Comparison of ENCODE assay signal across 13 cellular contexts in genomic region chr14:101364503-101365328, GRCh38.
DNase-seq lines count a peak whose midpoint lies in the region; ATAC-seq, FAIRE-seq and TF ChIP-seq lines count a peak whose summit lies in the region.
"Had no signal": no experiment of that assay in that cellular context is flagged by ENCODE, and none has a peak within 500 bp of the region (broad histone marks: within the 10 kb centered on the region; RNA-seq: fewer than 3 reads in every experiment).

No MANE protein-coding gene starts in this region.

- H3K27ac ChIP-seq in kidney (ENCODE audit: low read depth in 2 of 2, low read length in 2 of 2) (no peak overlapping the region), pancreas (no peak overlapping the region), upper lobe of right lung (peak overlapping the region; percentile 72)
- H3K27ac ChIP-seq: dorsolateral prefrontal cortex had no signal

- intact Hi-C loops in activated CD8-positive, alpha-beta T cell treated with anti-CD3 and anti-CD28 coated beads for 36 hours (cut with micrococcal nuclease), result no loop called here
- intact Hi-C loops in kidney (cut with DNase I), result no loop called here
- intact Hi-C loops in pancreas (cut with DNase I), result no loop called here
- intact Hi-C loops in upper lobe of right lung (cut with DNase I), result no loop called here

- no peaks in the 10 kb centered on the region for H3K36me3 Mint-ChIP-seq in activated CD8-positive, alpha-beta T cell treated with anti-CD3 and anti-CD28 coated beads, Interleukin-2, amount 10 ng/mL, durations not matched to agents 7 days and 5 days (ENCODE audit: low read depth)
- no peaks in the 10 kb centered on the region for H3K36me3 Mint-ChIP-seq in activated CD8-positive, alpha-beta T cell treated with anti-CD3 and anti-CD28 coated beads for 36 hours (ENCODE audit: low read depth)
- H3K36me3 Mint-ChIP-seq: activated CD8-positive, alpha-beta memory T cell treated with anti-CD3 and anti-CD28 coated beads, Interleukin-2, amount 10 ng/mL, durations not matched to agents 7 days and 5 days had no signal

- H3K9ac ChIP-seq in kidney (ENCODE audit: low read length in 2 of 2), result no peak overlapping the region

- no peak overlapping the region for H3K4me3 Mint-ChIP-seq in activated CD8-positive, alpha-beta T cell treated with anti-CD3 and anti-CD28 coated beads, Interleukin-2, amount 10 ng/mL, durations not matched to agents 7 days and 5 days
- H3K4me3 Mint-ChIP-seq in activated CD8-positive, alpha-beta T cell treated with anti-CD3 and anti-CD28 coated beads for 36 hours, result no peak overlapping the region
- H3K4me3 Mint-ChIP-seq: activated CD8-positive, alpha-beta memory T cell treated with anti-CD3 and anti-CD28 coated beads, Interleukin-2, amount 10 ng/mL, durations not matched to agents 7 days and 5 days had no signal

- WGBS in pancreas, 2 donors, result 75 to 82% methylated on average over 42 of the region's 42 CpGs

- H3K4me1 ChIP-seq in kidney (ENCODE audit: control insufficient read depth in 1 of 2, insufficient read depth in 1 of 2, low read depth in 1 of 2, low read length in 2 of 2), result no peaks in the 10 kb centered on the region
- H3K4me1 ChIP-seq in pancreas, result no peaks in the 10 kb centered on the region
- peaks cover 18% of the 10 kb centered on the region for H3K4me1 ChIP-seq in upper lobe of right lung

- no peaks in the 10 kb centered on the region for H3K9me3 ChIP-seq in kidney (ENCODE audit: control insufficient read depth in 1 of 2, low read length in 2 of 2)
- no peaks in the 10 kb centered on the region for H3K9me3 ChIP-seq in pancreas
- no peaks in the 10 kb centered on the region for H3K9me3 ChIP-seq in upper lobe of right lung

- H3K4me1 Mint-ChIP-seq in activated CD8-positive, alpha-beta T cell treated with anti-CD3 and anti-CD28 coated beads, Interleukin-2, amount 10 ng/mL, durations not matched to agents 7 days and 5 days (ENCODE audit: low read depth), result no peaks in the 10 kb centered on the region
- no peaks in the 10 kb centered on the region for H3K4me1 Mint-ChIP-seq in activated CD8-positive, alpha-beta T cell treated with anti-CD3 and anti-CD28 coated beads for 36 hours (ENCODE audit: low read depth)
- H3K4me1 Mint-ChIP-seq: activated CD8-positive, alpha-beta memory T cell treated with anti-CD3 and anti-CD28 coated beads, Interleukin-2, amount 10 ng/mL, durations not matched to agents 7 days and 5 days had no signal

- FAIRE-seq in kidney (lab: Jason Lieb, UNC), result no peak
- no peak for FAIRE-seq in pancreas (lab: Jason Lieb, UNC)
- FAIRE-seq: TTC549 had no signal

- CTCF ChIA-PET in activated CD8-positive, alpha-beta T cell treated with anti-CD3 and anti-CD28 coated beads, Interleukin-2, amount 10 ng/mL, durations not matched to agents 7 days and 5 days (lab: Charles Lee), result no interaction called here
- CTCF ChIA-PET in activated CD8-positive, alpha-beta T cell treated with anti-CD3 and anti-CD28 coated beads for 36 hours (lab: Charles Lee), result no interaction called here

- H3K4me3 ChIP-seq in kidney (ENCODE audit: low read length in 2 of 2) (no peak overlapping the region), pancreas (no peak overlapping the region), upper lobe of right lung (no peak overlapping the region)
- H3K4me3 ChIP-seq: dorsolateral prefrontal cortex had no signal

- H3K27me3 ChIP-seq in pancreas (no peaks in the 10 kb centered on the region), upper lobe of right lung (no peaks in the 10 kb centered on the region)

- H3K27ac Mint-ChIP-seq in activated CD8-positive, alpha-beta T cell treated with anti-CD3 and anti-CD28 coated beads, Interleukin-2, amount 10 ng/mL, durations not matched to agents 7 days and 5 days, result no peak overlapping the region
- no peak overlapping the region for H3K27ac Mint-ChIP-seq in activated CD8-positive, alpha-beta T cell treated with anti-CD3 and anti-CD28 coated beads for 36 hours
- H3K27ac Mint-ChIP-seq: activated CD8-positive, alpha-beta memory T cell treated with anti-CD3 and anti-CD28 coated beads, Interleukin-2, amount 10 ng/mL, durations not matched to agents 7 days and 5 days had no signal

- H3K27me3 Mint-ChIP-seq in activated CD8-positive, alpha-beta T cell treated with anti-CD3 and anti-CD28 coated beads, Interleukin-2, amount 10 ng/mL, durations not matched to agents 7 days and 5 days (ENCODE audit: low read depth), result peaks cover 5% of the 10 kb centered on the region
- peaks cover 7% of the 10 kb centered on the region for H3K27me3 Mint-ChIP-seq in activated CD8-positive, alpha-beta T cell treated with anti-CD3 and anti-CD28 coated beads for 36 hours

- no peak for ATAC-seq in activated CD8-positive, alpha-beta T cell treated with anti-CD3 and anti-CD28 coated beads, Interleukin-2, amount 10 ng/mL, durations not matched to agents 7 days and 5 days
- no peak for ATAC-seq in activated CD8-positive, alpha-beta T cell treated with anti-CD3 and anti-CD28 coated beads for 36 hours
- peak in 3 of 4 donors; percentile 47 to 61 (median 55) for ATAC-seq in pancreas
- peak; percentile 36 for ATAC-seq in upper lobe of right lung
- no peak for ATAC-seq in GM19455 (IDR thresholded peaks at IDR 0.05; ENCODE audit: unreplicated experiment)
- ATAC-seq in HG02759 (IDR thresholded peaks at IDR 0.05; ENCODE audit: unreplicated experiment), result no peak
- ATAC-seq in HG03097 (IDR thresholded peaks at IDR 0.05; ENCODE audit: low FRiP score, unreplicated experiment), result no peak
- ATAC-seq: activated CD8-positive, alpha-beta memory T cell treated with anti-CD3 and anti-CD28 coated beads, Interleukin-2, amount 10 ng/mL, durations not matched to agents 7 days and 5 days; HCT116 had no signal

- TF ChIP-seq CTCF in activated CD8-positive, alpha-beta T cell treated with anti-CD3 and anti-CD28 coated beads for 36 hours (IDR thresholded peaks at IDR 0.05), result no peak
- TF ChIP-seq CTCF in kidney (IDR thresholded peaks at IDR 0.05; ENCODE audit: borderline replicate concordance, extremely low read depth, insufficient read depth), result no peak
- no peak for TF ChIP-seq CTCF in pancreas (IDR thresholded peaks at IDR 0.05)
- TF ChIP-seq CTCF in upper lobe of right lung (IDR thresholded peaks at IDR 0.05), result no peak

- no peaks in the 10 kb centered on the region for H3K36me3 ChIP-seq in kidney (ENCODE audit: control insufficient read depth in 1 of 2, insufficient read depth in 2 of 2, low read length in 2 of 2)
- no peaks in the 10 kb centered on the region for H3K36me3 ChIP-seq in pancreas
- H3K36me3 ChIP-seq in upper lobe of right lung, result no peaks in the 10 kb centered on the region

- peak; percentile 7 for DNase-seq in activated CD8-positive, alpha-beta T cell treated with anti-CD3 and anti-CD28 coated beads, Interleukin-2, amount 10 ng/mL, durations not matched to agents 7 days and 5 days
- no peak for DNase-seq in activated CD8-positive, alpha-beta T cell treated with anti-CD3 and anti-CD28 coated beads for 36 hours
- DNase-seq in kidney (peak; percentile 93), pancreas (peak in 1 of 6 donors; percentile 25), upper lobe of right lung (no peak)
- DNase-seq: ACHN; activated CD8-positive, alpha-beta memory T cell treated with anti-CD3 and anti-CD28 coated beads, Interleukin-2, amount 10 ng/mL, durations not matched to agents 7 days and 5 days; dorsolateral prefrontal cortex had no signal

- POLR2A ChIA-PET in activated CD8-positive, alpha-beta T cell treated with anti-CD3 and anti-CD28 coated beads, Interleukin-2, amount 10 ng/mL, durations not matched to agents 7 days and 5 days (lab: Charles Lee), result no interaction called here
- POLR2A ChIA-PET in activated CD8-positive, alpha-beta T cell treated with anti-CD3 and anti-CD28 coated beads for 36 hours (lab: Charles Lee), result no interaction called here

- no peaks in the 10 kb centered on the region for H3K9me3 Mint-ChIP-seq in activated CD8-positive, alpha-beta T cell treated with anti-CD3 and anti-CD28 coated beads, Interleukin-2, amount 10 ng/mL, durations not matched to agents 7 days and 5 days (ENCODE audit: insufficient read depth)
- no peaks in the 10 kb centered on the region for H3K9me3 Mint-ChIP-seq in activated CD8-positive, alpha-beta T cell treated with anti-CD3 and anti-CD28 coated beads for 36 hours

Comparison
In these comparisons a context has a peak if more than half of its experiments do, and no peak if none do; other contexts are left out.
1. DNase-seq: peak in activated CD8-positive, alpha-beta T cell treated with anti-CD3 and anti-CD28 coated beads, Interleukin-2, amount 10 ng/mL, durations not matched to agents 7 days and 5 days (single experiment) and kidney (single experiment); none in activated CD8-positive, alpha-beta T cell treated with anti-CD3 and anti-CD28 coated beads for 36 hours (single experiment) and upper lobe of right lung (single experiment).
2. ATAC-seq: peak in pancreas (3 of 4) and upper lobe of right lung (single experiment); none in activated CD8-positive, alpha-beta T cell treated with anti-CD3 and anti-CD28 coated beads, Interleukin-2, amount 10 ng/mL, durations not matched to agents 7 days and 5 days (single experiment), activated CD8-positive, alpha-beta T cell treated with anti-CD3 and anti-CD28 coated beads for 36 hours (single experiment), GM19455 (single experiment), HG02759 (single experiment) and HG03097 (single experiment).